Comparison of ENCODE assay signal across 1 cellular context in the genomic region with DNA sequence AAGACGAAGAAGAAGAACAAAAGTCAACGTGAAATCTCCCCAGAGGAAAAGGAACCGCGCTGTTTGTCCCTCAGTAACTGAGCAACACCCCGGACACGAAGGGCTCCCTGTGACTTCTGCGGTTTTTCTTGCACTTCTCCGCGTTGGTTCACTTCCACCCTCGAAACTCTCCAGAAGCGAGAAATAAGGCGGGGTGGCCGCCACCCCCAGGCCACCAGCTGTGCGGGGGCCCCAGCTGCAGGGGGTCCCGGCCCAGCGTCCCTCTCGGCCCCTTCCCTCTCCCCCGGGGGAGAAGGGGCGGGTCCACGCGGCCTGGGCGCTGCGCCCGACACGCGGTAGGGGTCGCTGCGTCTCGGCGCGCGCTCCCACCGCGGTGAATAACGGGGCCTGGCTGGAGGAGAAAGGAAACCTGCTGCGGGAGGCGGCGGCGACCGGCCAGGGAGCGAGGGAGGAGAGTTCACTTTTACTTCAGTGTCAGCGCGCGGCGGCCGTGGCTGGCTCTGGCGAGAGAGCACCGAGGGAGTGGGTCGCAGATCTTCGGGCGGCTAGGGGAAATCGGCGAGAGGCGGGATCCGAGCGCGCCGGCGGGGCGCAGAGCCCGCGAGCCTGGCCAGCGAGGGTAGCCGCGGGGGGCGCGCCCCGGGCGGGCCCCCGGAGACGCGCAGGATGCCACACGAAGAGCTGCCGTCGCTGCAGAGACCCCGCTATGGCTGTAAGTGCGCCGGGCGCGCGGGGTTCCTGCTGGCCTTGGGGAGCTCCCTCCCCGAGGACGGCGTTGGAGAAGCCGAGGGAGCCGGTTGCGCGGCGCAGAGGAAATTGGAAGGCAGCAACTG.
A peak's percentile ranks its signal among the peaks of the same experiment; 100 is the strongest.
TF ChIP-seq lines count a peak whose summit lies in the region.

IQGAP2 (plus strand) TSS at position 406 of the 833 bp plus-strand sequence; CDS start at position 667, 261 bp downstream.

TF ChIP-seq in K562, 482 proteins besides CTCF, POLR2A, EP300 and RAD21 (continued from another document and continues in another):
- TF ChIP-seq THRB (CRISPR knock-in tag; conservative IDR thresholded peaks at IDR 0.05) (no peak), TSHZ1 (CRISPR knock-in tag; IDR thresholded peaks at IDR 0.05) (no peak), YY1 (IDR thresholded peaks at IDR 0.05; ENCODE audit: borderline replicate concordance in 1 of 3, control insufficient read depth in 1 of 3, extremely low read depth in 1 of 3, insufficient read depth in 3 of 3, insufficient read length in 1 of 3, insufficient replicate concordance in 2 of 3, low read depth in 1 of 3, low read length in 2 of 3) (peak in 1 of 3 experiments; percentile 29), RREB1 (CRISPR knock-in tag; IDR thresholded peaks at IDR 0.05) (0 out of 2 replicates have a peak, but pooled peaks have one; percentile 19), MIER1 (IDR thresholded peaks at IDR 0.05; ENCODE audit: low read depth) (peak; percentile 53; the same call in 1 of the 2 replicates), JUN (IDR thresholded peaks at IDR 0.05; ENCODE audit: borderline replicate concordance, low read depth, low read length) (no peak), JUN (CRISPR knock-in tag; IDR thresholded peaks at IDR 0.05; ENCODE audit: borderline replicate concordance) (no peak), TRIM28 (IDR thresholded peaks at IDR 0.05) (peak; percentile 21; the same call in 1 of the 2 replicates), ZNF121 (CRISPR knock-in tag; conservative IDR thresholded peaks at IDR 0.05) (no peak), GABPA (tag; conservative IDR thresholded peaks at IDR 0.05; ENCODE audit: low read depth) (no peak), PHF20 (IDR thresholded peaks at IDR 0.05; ENCODE audit: partially characterized antibody) (peak; percentile 39), CTBP1 (IDR thresholded peaks at IDR 0.05; ENCODE audit: borderline replicate concordance) (peak; percentile 81), CXXC5 (CRISPR knock-in tag; IDR thresholded peaks at IDR 0.05) (peak; percentile 81), FIP1L1 (IDR thresholded peaks at IDR 0.05; ENCODE audit: low read depth, low read length, poor library complexity, severe bottlenecking) (peak; percentile 86), RBBP5 (IDR thresholded peaks at IDR 0.05; ENCODE audit: borderline replicate concordance, insufficient read depth, low read length, poor library complexity, severe bottlenecking) (peak; percentile 53), JUND (IDR thresholded peaks at IDR 0.05; ENCODE audit: borderline replicate concordance, low read depth, low read length) (peak; percentile 36; the same call in 1 of the 2 replicates), JUND (tag; IDR thresholded peaks at IDR 0.05; ENCODE audit: borderline replicate concordance, low read depth, low read length) (peak; percentile 54; the same call in 1 of the 3 replicates), ZNF561 (CRISPR knock-in tag; conservative IDR thresholded peaks at IDR 0.05) (no peak), RB1 (IDR thresholded peaks at IDR 0.05; ENCODE audit: low read depth) (peak; percentile 93), FUS (optimal IDR thresholded peaks at IDR 0.05; ENCODE audit: low read depth, low read length) (peak; percentile 76), KLF16 (IDR thresholded peaks at IDR 0.05) (peak; percentile 29; the same call in 1 of the 2 replicates), NONO (IDR thresholded peaks at IDR 0.05; ENCODE audit: low read depth in 2 of 2, low read length in 1 of 2) (no peak), ZSCAN29 (IDR thresholded peaks at IDR 0.05) (peak; percentile 69), KDM1A (IDR thresholded peaks at IDR 0.05) (no peak), ZBTB7A (IDR thresholded peaks at IDR 0.05; ENCODE audit: borderline replicate concordance, control insufficient read depth, low read depth, low read length) (peak; percentile 98), STAT5A (IDR thresholded peaks at IDR 0.05; ENCODE audit: borderline replicate concordance, low read length) (no peak), ZSCAN32 (CRISPR knock-in tag; IDR thresholded peaks at IDR 0.05) (no peak), SP1 (CRISPR knock-in tag; IDR thresholded peaks at IDR 0.05) (peak; percentile 82), EGR1 (conservative IDR thresholded peaks at IDR 0.05) (no peak; the same call in 1 of the 2 replicates), CEBPB (tag; IDR thresholded peaks at IDR 0.05) (no peak), SUPT5H (IDR thresholded peaks at IDR 0.05) (peak; percentile 56), ZNF830 (CRISPR knock-in tag; IDR thresholded peaks at IDR 0.05) (0 out of 2 replicates have a peak, but pooled peaks have one; percentile 10), SOX6 (IDR thresholded peaks at IDR 0.05) (peak; percentile 38; the same call in 1 of the 2 replicates), ZNF282 (CRISPR knock-in tag; IDR thresholded peaks at IDR 0.05) (0 out of 2 replicates have a peak, but pooled peaks have one; percentile 56), SMAD1 (IDR thresholded peaks at IDR 0.05; ENCODE audit: low read depth, low read length, partially characterized antibody) (no peak), PPARD (CRISPR knock-in tag; IDR thresholded peaks at IDR 0.05) (no peak), ZBTB43 (CRISPR knock-in tag; IDR thresholded peaks at IDR 0.05) (no peak)
- TF ChIP-seq, protein P1, sequence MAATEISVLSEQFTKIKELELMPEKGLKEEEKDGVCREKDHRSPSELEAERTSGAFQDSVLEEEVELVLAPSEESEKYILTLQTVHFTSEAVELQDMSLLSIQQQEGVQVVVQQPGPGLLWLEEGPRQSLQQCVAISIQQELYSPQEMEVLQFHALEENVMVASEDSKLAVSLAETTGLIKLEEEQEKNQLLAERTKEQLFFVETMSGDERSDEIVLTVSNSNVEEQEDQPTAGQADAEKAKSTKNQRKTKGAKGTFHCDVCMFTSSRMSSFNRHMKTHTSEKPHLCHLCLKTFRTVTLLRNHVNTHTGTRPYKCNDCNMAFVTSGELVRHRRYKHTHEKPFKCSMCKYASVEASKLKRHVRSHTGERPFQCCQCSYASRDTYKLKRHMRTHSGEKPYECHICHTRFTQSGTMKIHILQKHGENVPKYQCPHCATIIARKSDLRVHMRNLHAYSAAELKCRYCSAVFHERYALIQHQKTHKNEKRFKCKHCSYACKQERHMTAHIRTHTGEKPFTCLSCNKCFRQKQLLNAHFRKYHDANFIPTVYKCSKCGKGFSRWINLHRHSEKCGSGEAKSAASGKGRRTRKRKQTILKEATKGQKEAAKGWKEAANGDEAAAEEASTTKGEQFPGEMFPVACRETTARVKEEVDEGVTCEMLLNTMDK (IDR thresholded peaks at IDR 0.05; ENCODE audit: borderline replicate concordance, insufficient read depth, low read depth, low read length, poor library complexity, severe bottlenecking), result peak; percentile 88
- TF ChIP-seq, protein P2, sequence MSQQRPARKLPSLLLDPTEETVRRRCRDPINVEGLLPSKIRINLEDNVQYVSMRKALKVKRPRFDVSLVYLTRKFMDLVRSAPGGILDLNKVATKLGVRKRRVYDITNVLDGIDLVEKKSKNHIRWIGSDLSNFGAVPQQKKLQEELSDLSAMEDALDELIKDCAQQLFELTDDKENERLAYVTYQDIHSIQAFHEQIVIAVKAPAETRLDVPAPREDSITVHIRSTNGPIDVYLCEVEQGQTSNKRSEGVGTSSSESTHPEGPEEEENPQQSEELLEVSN (IDR thresholded peaks at IDR 0.05; ENCODE audit: borderline replicate concordance in 1 of 2, extremely low read depth in 1 of 2, insufficient read depth in 1 of 2, insufficient read length in 1 of 2, low read depth in 1 of 2, low read length in 1 of 2, poor library complexity in 1 of 2, severe bottlenecking in 1 of 2), result peak; percentile 60 to 73
